In genomic region chr15:95972136-95972553, GRCh38 we compare ENCODE assay signal across 14 cellular contexts.
DNase-seq lines count a peak whose midpoint lies in the region; ATAC-seq and TF ChIP-seq lines count a peak whose summit lies in the region.
"Had no signal": no experiment of that assay in that cellular context is flagged by ENCODE, and none has a peak within 500 bp of the region (broad histone marks: within the 10 kb centered on the region; RNA-seq: fewer than 3 reads in every experiment).

No MANE protein-coding gene starts in this region.

- ATAC-seq in DND-41 (ENCODE audit: insufficient read depth, low read depth) (peak; percentile 94), GM19023 (IDR thresholded peaks at IDR 0.05; ENCODE audit: unreplicated experiment) (no peak), HG03460 (IDR thresholded peaks at IDR 0.05; ENCODE audit: unreplicated experiment) (no peak)
- ATAC-seq: activated CD4-positive, CD25-positive, alpha-beta regulatory T cell treated with anti-CD3 and anti-CD28 coated beads, Interleukin-2, amount 50 U/mL, for 24 hours; activated T-helper 17 cell treated with anti-CD3 and anti-CD28 coated beads, Interleukin-2, amount 50 U/mL, for 72 hours had no signal

- no peak overlapping the region for H2BK120ac ChIP-seq in trophoblast cell (ENCODE audit: insufficient read depth, low read length, poor library complexity)

- H3K36me3 ChIP-seq in DND-41 (ENCODE audit: insufficient read depth, low read length) (no peaks in the 10 kb centered on the region), trophoblast cell (ENCODE audit: control insufficient read depth in 1 of 2, insufficient read depth in 2 of 2, low read length in 2 of 2) (no peaks in the 10 kb centered on the region)
- H3K36me3 ChIP-seq: SJSA1, upper lobe of left lung had no signal

- H3K27me3 ChIP-seq in DND-41 (ENCODE audit: insufficient read depth, low read length, poor library complexity) (no peaks in the 10 kb centered on the region), trophoblast cell (ENCODE audit: insufficient read depth, low read length) (no peaks in the 10 kb centered on the region)
- H3K27me3 ChIP-seq: SJSA1, upper lobe of left lung had no signal

- in situ Hi-C loops in GM13976 (cut with MboI; ENCODE audit: low sequenced_read_pairs, unreplicated experiment), result no loop called here

- H3K4ac ChIP-seq in trophoblast cell (ENCODE audit: low read depth, low read length), result no peak overlapping the region

- H3K4me2 ChIP-seq in DND-41 (ENCODE audit: insufficient read depth, low read length) (peak overlapping the region; percentile 19; the same call in 1 of the 2 replicates), trophoblast cell (ENCODE audit: low read length) (no peak overlapping the region)

- H3K18ac ChIP-seq in trophoblast cell (ENCODE audit: low read length), result no peak overlapping the region

- no CpG with 5 or more reads among the region's 6 CpGs for WGBS in trophoblast cell (ENCODE audit: extremely low coverage, insufficient coverage, insufficient read length)

- H2BK5ac ChIP-seq in trophoblast cell (ENCODE audit: low read depth, low read length, poor library complexity), result no peak overlapping the region

- H3K14ac ChIP-seq in trophoblast cell (ENCODE audit: low read length), result no peak overlapping the region

- H3K9me3 ChIP-seq in DND-41 (ENCODE audit: insufficient read depth, low read length, severe bottlenecking), result no peaks in the 10 kb centered on the region
- H3K9me3 ChIP-seq in trophoblast cell (ENCODE audit: insufficient read depth, low read depth, low read length), result peaks cover 3% of the 10 kb centered on the region
- H3K9me3 ChIP-seq: upper lobe of left lung had no signal

- H3K9ac ChIP-seq in DND-41 (ENCODE audit: low read depth, low read length) (no peak overlapping the region), trophoblast cell (ENCODE audit: low read length) (no peak overlapping the region)

- no peak overlapping the region for H3K4me3 ChIP-seq in DND-41 (ENCODE audit: low read depth in 1 of 2, low read length in 2 of 2)
- H3K4me3 ChIP-seq in fibroblast of pulmonary artery (replicated peaks; ENCODE audit: low read depth, low read length), result peak overlapping the region; percentile 8
- no peak overlapping the region for H3K4me3 ChIP-seq in trophoblast cell (ENCODE audit: low read depth, low read length)
- H3K4me3 ChIP-seq: SJSA1, upper lobe of left lung had no signal

- TF ChIP-seq CTCF in DND-41 (IDR thresholded peaks at IDR 0.05; ENCODE audit: borderline replicate concordance, extremely low read depth, low read length, poor library complexity, severe bottlenecking) (no peak), fibroblast of pulmonary artery (IDR thresholded peaks at IDR 0.05; ENCODE audit: low read length, missing control alignments) (no peak), GM13976 (IDR thresholded peaks at IDR 0.05; ENCODE audit: borderline replicate concordance, control extremely low read depth, extremely low read depth, insufficient read depth, missing control alignments) (no peak)

- H3K23ac ChIP-seq in trophoblast cell (ENCODE audit: low read length), result no peak overlapping the region

- H4K8ac ChIP-seq in trophoblast cell (ENCODE audit: low read depth, low read length), result no peak overlapping the region

- H4K12ac ChIP-seq in trophoblast cell (ENCODE audit: low read depth, low read length), result no peak overlapping the region

- H4K20me1 ChIP-seq in DND-41 (ENCODE audit: insufficient read depth, low read length), result no peaks in the 10 kb centered on the region

- peak; percentile 62 for DNase-seq in DND-41
- peak; percentile 41 for DNase-seq in RPMI7951 (ENCODE audit: low read depth)
- DNase-seq in fibroblast of pulmonary artery (ENCODE audit: low read depth), result peak; percentile 87
- peak; percentile 32 to 71 for DNase-seq in trophoblast cell
- DNase-seq in NCI-H345 treated with DMSO at 0.1 percent for 48 hours (lab: John Stamatoyannopoulos, UW; ENCODE audit: unreplicated experiment), result no peak
- no peak for DNase-seq in GM13976 (ENCODE audit: low spot score)
- DNase-seq: dermis blood vessel endothelial cell, NCI-H524, upper lobe of left lung had no signal

- H4K91ac ChIP-seq in trophoblast cell (ENCODE audit: low read depth, low read length), result no peak overlapping the region

- H2AFZ ChIP-seq in DND-41 (ENCODE audit: low read depth, low read length) (0 out of 2 replicates have a peak overlapping the region, but pooled peaks have one; percentile 23), trophoblast cell (ENCODE audit: insufficient read depth, low read length, poor library complexity) (no peak overlapping the region)

- H3K4me1 ChIP-seq in DND-41 (ENCODE audit: insufficient read depth, low read length), result peaks cover 20% of the 10 kb centered on the region
- H3K4me1 ChIP-seq in trophoblast cell (ENCODE audit: control insufficient read depth in 1 of 2, insufficient read depth in 2 of 2, low read length in 2 of 2), result peaks cover 0 to 9% of the 10 kb centered on the region in 2 experiments
- H3K4me1 ChIP-seq: SJSA1, upper lobe of left lung had no signal

- H3K79me2 ChIP-seq in DND-41 (ENCODE audit: insufficient read depth, low read length) (no peaks in the 10 kb centered on the region), trophoblast cell (ENCODE audit: control insufficient read depth, insufficient read depth, low read length, poor library complexity) (no peaks in the 10 kb centered on the region)

- H3K27ac ChIP-seq in DND-41 (ENCODE audit: low read length), result 0 out of 2 replicates have a peak overlapping the region, but pooled peaks have one; percentile 16
- no peak overlapping the region for H3K27ac ChIP-seq in trophoblast cell (ENCODE audit: low read depth, low read length)
- H3K27ac ChIP-seq: SJSA1, upper lobe of left lung had no signal

- H2AK5ac ChIP-seq in trophoblast cell (ENCODE audit: low read length), result no peak overlapping the region

- no peak overlapping the region for H2BK12ac ChIP-seq in trophoblast cell (ENCODE audit: low read length)

- H3K79me1 ChIP-seq in trophoblast cell (ENCODE audit: low read length), result no peaks in the 10 kb centered on the region

Comparison
In these comparisons a context has a peak if more than half of its experiments do, and no peak if none do; other contexts are left out.
1. DNase-seq: peak in DND-41 (single experiment), RPMI7951 (single experiment), fibroblast of pulmonary artery (single experiment) and trophoblast cell (2 of 2); none in NCI-H345 treated with DMSO at 0.1 percent for 48 hours (single experiment) and GM13976 (single experiment).